ENCODE assay signal across 1 cellular context in genomic region chr10:99620713-99621453, GRCh38.
TF ChIP-seq lines count a peak whose summit lies in the region.

No MANE protein-coding gene starts in this region.

TF ChIP-seq in HepG2, 621 proteins besides CTCF, POLR2A, EP300 and RAD21 (continued from another document and continues in another):
- TF ChIP-seq HNF1A (IDR thresholded peaks at IDR 0.05; ENCODE audit: low read depth) (no peak), HNF1A (CRISPR knock-in tag; IDR thresholded peaks at IDR 0.05; ENCODE audit: borderline replicate concordance) (peak; percentile 61; the same call in 1 of the 2 replicates), NONO (IDR thresholded peaks at IDR 0.05) (no peak), NONO (CRISPR knock-in tag; conservative IDR thresholded peaks at IDR 0.05) (peak; percentile 85), ZNF850 (CRISPR knock-in tag; conservative IDR thresholded peaks at IDR 0.05) (no peak), XRCC5 (optimal IDR thresholded peaks at IDR 0.05; ENCODE audit: low read length) (peak; percentile 47), ZKSCAN1 (IDR thresholded peaks at IDR 0.05; ENCODE audit: low read length) (no peak), JARID2 (CRISPR knock-in tag; IDR thresholded peaks at IDR 0.05; ENCODE audit: insufficient replicate concordance) (no peak), ZNF337 (CRISPR knock-in tag; IDR thresholded peaks at IDR 0.05; ENCODE audit: borderline replicate concordance, low read depth) (peak; percentile 90), HMGXB3 (CRISPR knock-in tag; IDR thresholded peaks at IDR 0.05; ENCODE audit: borderline replicate concordance) (peak; percentile 73), ZNF609 (CRISPR knock-in tag; IDR thresholded peaks at IDR 0.05; ENCODE audit: borderline replicate concordance) (peak; percentile 63), SP2 (CRISPR knock-in tag; IDR thresholded peaks at IDR 0.05) (no peak; the same call in 1 of the 2 replicates), ZFP41 (CRISPR knock-in tag; IDR thresholded peaks at IDR 0.05; ENCODE audit: borderline replicate concordance) (0 out of 2 replicates have a peak, but pooled peaks have one; percentile 41), GMEB2 (CRISPR knock-in tag; IDR thresholded peaks at IDR 0.05; ENCODE audit: low read depth) (no peak), E2F1 (CRISPR knock-in tag; IDR thresholded peaks at IDR 0.05) (peak; percentile 93), ATM (IDR thresholded peaks at IDR 0.05; ENCODE audit: borderline replicate concordance) (no peak), ZHX1 (CRISPR knock-in tag; IDR thresholded peaks at IDR 0.05; ENCODE audit: low read depth) (no peak; the same call in 1 of the 2 replicates), ZNF235 (CRISPR knock-in tag; IDR thresholded peaks at IDR 0.05; ENCODE audit: borderline replicate concordance) (peak; percentile 72; the same call in 1 of the 2 replicates), IKZF1 (IDR thresholded peaks at IDR 0.05) (no peak), ZMAT3 (CRISPR knock-in tag; conservative IDR thresholded peaks at IDR 0.05) (peak; percentile 62), ZFP1 (CRISPR knock-in tag; IDR thresholded peaks at IDR 0.05) (no peak; the same call in 1 of the 2 replicates), XBP1 (CRISPR knock-in tag; IDR thresholded peaks at IDR 0.05) (no peak), ZNF644 (CRISPR knock-in tag; IDR thresholded peaks at IDR 0.05; ENCODE audit: low read depth) (no peak), E2F5 (CRISPR knock-in tag; conservative IDR thresholded peaks at IDR 0.05) (peak; percentile 79), CEBPB (IDR thresholded peaks at IDR 0.05; ENCODE audit: borderline replicate concordance, low read depth, low read length) (peak; percentile 84), MBD4 (IDR thresholded peaks at IDR 0.05; ENCODE audit: borderline replicate concordance, low read length) (no peak), HOXA5 (CRISPR knock-in tag; IDR thresholded peaks at IDR 0.05) (peak; percentile 59), SIX4 (CRISPR knock-in tag; IDR thresholded peaks at IDR 0.05) (no peak), EZH2 (conservative IDR thresholded peaks at IDR 0.05; ENCODE audit: low read depth, low read length) (no peak), ZNF367 (CRISPR knock-in tag; IDR thresholded peaks at IDR 0.05; ENCODE audit: borderline replicate concordance) (no peak; the same call in 1 of the 2 replicates), SRSF1 (optimal IDR thresholded peaks at IDR 0.05; ENCODE audit: low read depth, low read length) (peak; percentile 3), SP1 (IDR thresholded peaks at IDR 0.05) (no peak), SP1 (CRISPR knock-in tag; IDR thresholded peaks at IDR 0.05) (peak; percentile 68; the same call in 1 of the 2 replicates), ZNF660 (CRISPR knock-in tag; IDR thresholded peaks at IDR 0.05; ENCODE audit: borderline replicate concordance, low read depth) (no peak), MEIS2 (CRISPR knock-in tag; IDR thresholded peaks at IDR 0.05) (no peak; the same call in 1 of the 2 replicates), ZNF589 (CRISPR knock-in tag; conservative IDR thresholded peaks at IDR 0.05) (no peak), ATF7-NPFF (CRISPR knock-in tag; IDR thresholded peaks at IDR 0.05; ENCODE audit: low read depth) (peak; percentile 21; the same call in 1 of the 2 replicates), RBFOX2 (IDR thresholded peaks at IDR 0.05; ENCODE audit: low read depth, low read length) (peak; percentile 97), HNRNPLL (IDR thresholded peaks at IDR 0.05; ENCODE audit: low read depth, low read length, poor library complexity, severe bottlenecking) (peak; percentile 79), NR2C2 (CRISPR knock-in tag; IDR thresholded peaks at IDR 0.05; ENCODE audit: borderline replicate concordance) (peak; percentile 76), ATAD3A (CRISPR knock-in tag; IDR thresholded peaks at IDR 0.05) (no peak)
